Comparison of ENCODE assay signal across 23 cellular contexts in the genomic region with DNA sequence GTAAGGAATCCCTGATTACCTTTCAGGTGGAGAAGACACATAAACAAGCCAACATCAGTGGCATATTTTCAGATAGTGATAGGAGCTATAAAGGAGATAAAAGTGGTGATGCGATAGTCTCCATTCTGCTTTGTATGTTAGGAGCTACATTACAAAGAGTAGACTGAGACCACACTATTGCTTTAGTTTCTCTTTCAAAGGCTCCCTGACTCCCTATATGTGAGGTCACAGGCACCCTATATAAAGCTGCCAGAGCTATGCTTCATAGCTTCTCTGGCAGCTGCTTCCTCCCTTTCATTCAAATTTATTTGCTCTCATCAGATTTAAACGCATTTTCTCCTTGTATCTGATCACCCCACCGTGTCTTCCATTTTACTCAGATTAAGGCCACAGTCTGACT.
"Had no signal": no experiment of that assay in that cellular context is flagged by ENCODE, and none has a peak within 500 bp of the region (broad histone marks: within the 10 kb centered on the region; RNA-seq: fewer than 3 reads in every experiment).

No MANE protein-coding gene starts in this region.

- H3K4me2 ChIP-seq: SK-N-SH had no signal

- ATAC-seq: HepG2, Panc1, PC-3, T-cell had no signal

- H3K9ac ChIP-seq: SK-N-SH had no signal

- H3K9me3 ChIP-seq: SK-N-SH had no signal

- DNase-seq: IMR-90, Karpas-422, KG1, MM.1S, NCI-H1105 treated with DMSO at 0.1 percent for 48 hours, NCI-H1417 treated with DMSO at 0.1 percent for 48 hours, NCI-H146, NCI-H1694 treated with DMSO at 0.1 percent for 48 hours, NCI-H1930, NCI-H2081, NCI-H2107, NCI-H2227 treated with DMSO at 0.1 percent for 48 hours, NCI-H524, NCI-H526 treated with DMSO at 0.1 percent for 48 hours, NCI-H748 treated with DMSO at 0.1 percent for 48 hours, PC-3, SHP77, SK-N-SH, SW 1271, T-cell had no signal

- H3K27ac ChIP-seq: RWPE1 had no signal
